8 cellular contexts compared by ENCODE assay signal in genomic region chr2:73986085-73986680, GRCh38. TPM values are rescaled to one million over a fixed set of nuclear protein-coding genes. Genes with fewer than 3 reads are reported as not detected.
DNase-seq lines count a peak whose midpoint lies in the region; ATAC-seq, FAIRE-seq and TF ChIP-seq lines count a peak whose summit lies in the region.

No MANE protein-coding gene starts in this region.

- H3K9ac ChIP-seq in MM.1S (ENCODE audit: low read length): peak overlapping the region; percentile 71; the same call in 1 of the 2 replicates
- H3K9ac ChIP-seq in kidney (ENCODE audit: low read length in 2 of 2): peak overlapping the region in 1 of 2 donors; percentile 55

- peak overlapping the region; percentile 54 for H3K4me3 ChIP-seq in BJ (ENCODE audit: low read depth, low read length)
- peak overlapping the region; percentile 75 for H3K4me3 ChIP-seq in MM.1S (ENCODE audit: low read length)
- peak overlapping the region in 1 of 2 donors; percentile 63 for H3K4me3 ChIP-seq in kidney (ENCODE audit: low read length in 2 of 2)

- H3K4me2 ChIP-seq in MM.1S (ENCODE audit: low read depth, low read length): peak overlapping the region; percentile 71

- no peak for ATAC-seq in naive B cell (ENCODE audit: low read depth in 2 of 2)
- no peak for ATAC-seq in HG02759 (IDR thresholded peaks at IDR 0.05; ENCODE audit: unreplicated experiment)

- H3K36me3 ChIP-seq in BJ (ENCODE audit: control insufficient read depth, insufficient read depth, low read length) (no peaks in the 10 kb centered on the region; the same call in 1 of the 2 replicates), MM.1S (replicated peaks; ENCODE audit: insufficient read depth, low read length) (no peaks in the 10 kb centered on the region), kidney (ENCODE audit: control insufficient read depth in 1 of 2, insufficient read depth in 2 of 2, low read length in 2 of 2) (no peaks in the 10 kb centered on the region)

- no peaks in the 10 kb centered on the region for H3K9me3 ChIP-seq in MM.1S (replicated peaks; ENCODE audit: insufficient read depth, low read length)
- no peaks in the 10 kb centered on the region for H3K9me3 ChIP-seq in kidney (ENCODE audit: control insufficient read depth in 1 of 2, low read length in 2 of 2)

- H3K4me3 Mint-ChIP-seq in brain (peak overlapping the region; percentile 73 to 88 (median 85)), naive B cell (peak overlapping the region; percentile 78 to 93 (median 89))

- H3K27ac Mint-ChIP-seq in brain: peak overlapping the region; percentile 62 to 93 (median 77)
- H3K27ac Mint-ChIP-seq in naive B cell: peak overlapping the region; percentile 62 to 96 (median 95)

- CTCF ChIA-PET in BJ (lab: Yijun Ruan, JAX): interaction anchor here (1.4 kb wide), 1 partner anchor 9 kb away, joined by 4 read pairs; no protein-coding TSS in a partner anchor

- H3F3A ChIP-seq in MM.1S (ENCODE audit: insufficient read depth, low read length): peaks cover 16% of the 10 kb centered on the region

- H3K4me1 ChIP-seq in MM.1S (ENCODE audit: low read length) (peaks cover 22% of the 10 kb centered on the region), kidney (ENCODE audit: control insufficient read depth in 1 of 2, insufficient read depth in 1 of 2, low read depth in 1 of 2, low read length in 2 of 2) (peaks cover 9 to 38% of the 10 kb centered on the region in 2 donors)

- H3K4me1 Mint-ChIP-seq in brain (peaks cover 82% of the 10 kb centered on the region), naive B cell (peaks cover 63 to 75% (median 74%) of the 10 kb centered on the region in 3 donors)

- TF ChIP-seq CTCF in BJ (IDR thresholded peaks at IDR 0.05; ENCODE audit: insufficient read depth, low read depth, low read length) (no peak), MM.1S (IDR thresholded peaks at IDR 0.05; ENCODE audit: low read length) (no peak), brain (conservative IDR thresholded peaks at IDR 0.05) (no peak), kidney (IDR thresholded peaks at IDR 0.05; ENCODE audit: borderline replicate concordance, extremely low read depth, insufficient read depth) (no peak), D721Med (IDR thresholded peaks at IDR 0.05; ENCODE audit: insufficient read depth, missing control alignments) (no peak)

- H3K79me2 ChIP-seq in MM.1S (ENCODE audit: low read length): peaks cover 56% of the 10 kb centered on the region

- DNase-seq in BJ (ENCODE audit: low read depth) (no peak), MM.1S (no peak), naive B cell (no peak), SHP77 treated with DMSO at 0.1 percent for 48 hours (lab: John Stamatoyannopoulos, UW) (no peak), kidney (no peak), D721Med (ENCODE audit: insufficient read length, low spot score) (no peak)

- H3K9me2 ChIP-seq in MM.1S (replicated peaks; ENCODE audit: insufficient read depth, low read length): no peaks in the 10 kb centered on the region

- POLR2A ChIA-PET in BJ (lab: Charles Lee): no interaction called here

- FAIRE-seq in kidney (lab: Jason Lieb, UNC): no peak
- FAIRE-seq in D721Med (lab: Jason Lieb, UNC): no peak

- intact Hi-C loops in kidney (cut with DNase I): no loop called here

- H3K27me3 Mint-ChIP-seq in brain (peaks cover 22% of the 10 kb centered on the region), naive B cell (peaks cover 1 to 3% (median 3%) of the 10 kb centered on the region in 3 donors)

- H3K36me3 Mint-ChIP-seq in brain (peaks cover 38% of the 10 kb centered on the region), naive B cell (peaks cover 20% of the 10 kb centered on the region in 2 donors)

- no peaks in the 10 kb centered on the region for H4K20me1 ChIP-seq in MM.1S (ENCODE audit: insufficient read depth, low read length)

- H3K9me3 Mint-ChIP-seq in brain (no peaks in the 10 kb centered on the region), naive B cell (peaks cover 0 to 6% (median 0%) of the 10 kb centered on the region in 7 donors)

- peak overlapping the region; percentile 40 for H2AFZ ChIP-seq in MM.1S (ENCODE audit: low read length)

- H3K27me3 ChIP-seq in BJ (ENCODE audit: control insufficient read depth, insufficient read depth, low read length) (no peaks in the 10 kb centered on the region), MM.1S (replicated peaks; ENCODE audit: insufficient read depth, low read length) (0 out of 2 replicates have a peak, but pooled peaks cover 8% of the 10 kb centered on the region)

- H3K27ac ChIP-seq in MM.1S (ENCODE audit: low read length) (no peak overlapping the region), kidney (ENCODE audit: low read depth in 2 of 2, low read length in 2 of 2) (no peak overlapping the region)

RNA-seq across cellular contexts. Expression of gene TET3, which starts 1.5 kb away (rescaled TPM):
- 2.1 and 2.6 TPM in 2 replicates for polyA plus RNA-seq in BJ (2011; rRNA removed)
- polyA minus RNA-seq in BJ (2011; rRNA and poly(A)+ RNA removed): 5.2 and 6.2 TPM in 2 replicates
- polyA plus RNA-seq in brain (ENCODE audit: insufficient read depth, low read depth, low replicate concordance): 9.4 TPM
- polyA plus RNA-seq in naive B cell (ENCODE audit: low read depth in 6 of 6): 1 to 10 TPM in 1 of 6 donors, under 1 TPM in 5; 0.03 to 1.2 (median 0.53) TPM
- 13.1 TPM for total RNA-seq in kidney
- 0.52 TPM for polyA plus RNA-seq in kidney (ENCODE audit: insufficient read depth, low read depth, low replicate concordance)

RNA-seq across cellular contexts. Expression of gene DGUOK, which starts 59.5 kb away (rescaled TPM):
- polyA plus RNA-seq in BJ (2011; rRNA removed) (76.6 and 79.8 TPM in 2 replicates), brain (ENCODE audit: insufficient read depth, low read depth, low replicate concordance) (105 TPM), naive B cell (ENCODE audit: low read depth in 6 of 6) (100 to 1,000 TPM; 192 to 245 (median 213) TPM), kidney (ENCODE audit: insufficient read depth, low read depth, low replicate concordance) (86.2 TPM)
- polyA minus RNA-seq in BJ (2011; rRNA and poly(A)+ RNA removed): 15.7 and 17.9 TPM in 2 replicates
- total RNA-seq in kidney: 44.4 TPM
